Comparison of ENCODE assay signal across 18 cellular contexts in the genomic region with DNA sequence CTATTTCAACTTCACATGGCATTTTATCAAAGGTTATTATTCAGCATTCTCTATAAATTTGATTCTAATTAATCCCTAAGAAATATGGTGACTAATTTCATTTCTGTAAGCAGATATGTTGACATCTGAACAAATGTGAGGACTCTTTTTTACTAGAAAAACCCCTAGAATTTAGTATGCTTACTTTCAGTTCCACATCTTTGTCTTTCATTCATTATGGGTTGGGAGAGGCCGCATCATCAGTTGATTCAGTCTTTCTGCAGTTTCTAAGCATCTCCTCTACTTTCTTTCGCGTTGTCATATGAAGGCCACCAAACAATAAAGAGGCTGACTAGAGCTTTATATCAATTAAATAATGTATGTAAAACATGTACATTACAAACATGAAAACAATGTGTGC.
"Had no signal": no experiment of that assay in that cellular context is flagged by ENCODE, and none has a peak within 500 bp of the region (broad histone marks: within the 10 kb centered on the region; RNA-seq: fewer than 3 reads in every experiment).

No MANE protein-coding gene starts in this region.

- DNase-seq: KBM-7, NCI-H1092 treated with DMSO at 0.1 percent for 48 hours, NCI-H1436, NCI-H187, NCI-H2029, NCI-H2081 treated with DMSO at 0.1 percent for 48 hours, NCI-H2171, NCI-H226, NCI-H446, NCI-H510A, NCI-H524 treated with DMSO at 0.1 percent for 48 hours, NCI-H69, NCI-H774, PC-3, SHP77, SK-N-SH, SW 1271 had no signal

- ATAC-seq: Panc1, PC-3 had no signal
